ENCODE assay signal across 25 cellular contexts in the genomic region with DNA sequence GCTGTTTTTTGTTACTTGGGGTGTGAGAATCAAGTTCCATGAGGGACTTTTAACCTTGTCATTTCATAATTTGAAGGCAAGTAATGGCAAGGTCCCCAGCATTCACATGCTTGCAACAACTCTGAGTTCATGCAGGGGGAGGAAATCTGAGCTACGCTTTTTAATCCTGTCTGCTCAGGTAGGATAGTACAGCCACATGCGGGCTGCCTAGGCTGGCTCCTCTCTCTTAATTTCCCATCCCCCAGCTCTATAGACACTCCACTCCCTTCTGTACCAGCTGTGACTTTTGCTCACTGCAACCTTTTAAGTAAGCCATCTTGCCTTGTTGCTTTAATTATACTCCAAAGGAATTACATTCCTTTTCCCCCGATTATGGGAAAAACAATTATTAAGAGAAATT. TPM values are rescaled to one million over a fixed set of nuclear protein-coding genes. Genes with fewer than 3 reads are reported as not detected.
"Had no signal": no experiment of that assay in that cellular context is flagged by ENCODE, and none has a peak within 500 bp of the region (broad histone marks: within the 10 kb centered on the region; RNA-seq: fewer than 3 reads in every experiment).

No MANE protein-coding gene starts in this region.

- H3K4me3 ChIP-seq: MG63, SJCRH30 had no signal

- H3K36me3 ChIP-seq: SJCRH30 had no signal

- H3K4me1 ChIP-seq: SJCRH30 had no signal

- H3K27ac ChIP-seq: RWPE1, SJCRH30 had no signal

- H3K4me1 Mint-ChIP-seq: T-cell had no signal

- H3K4me3 Mint-ChIP-seq: T-cell had no signal

- H3K36me3 Mint-ChIP-seq: T-cell had no signal

- H3K9me3 ChIP-seq: MG63, SJCRH30 had no signal

- H3K27ac Mint-ChIP-seq: T-cell had no signal

- ATAC-seq: HepG2, Panc1, PC-3, T-cell had no signal

- DNase-seq: IMR-90, Karpas-422, KG1, MG63, NCI-H1092, NCI-H1105 treated with DMSO at 0.1 percent for 48 hours, NCI-H1417 treated with DMSO at 0.1 percent for 48 hours, NCI-H146, NCI-H1694 treated with DMSO at 0.1 percent for 48 hours, NCI-H1930, NCI-H2081, NCI-H2107, NCI-H2171 treated with DMSO at 0.1 percent for 48 hours, NCI-H345, NCI-H446 treated with DMSO at 0.1 percent for 48 hours, NCI-H510A treated with DMSO at 0.1 percent for 48 hours, NCI-H69, PC-3, SHP77 treated with DMSO at 0.1 percent for 48 hours, SJCRH30, SW 1271, T-cell had no signal

- H3K27me3 ChIP-seq: MG63, SJCRH30 had no signal

- H3K9me3 Mint-ChIP-seq: T-cell had no signal

RNA-seq across cellular contexts. Expression of gene PTGFR, which starts 30.1 kb away (rescaled TPM):
- total RNA-seq: HepG2, SJCRH30 had no signal
- polyA plus RNA-seq: HepG2 had no signal
